8 cellular contexts compared by ENCODE assay signal in genomic region chr13:109786457-109787134, GRCh38. TPM values are rescaled to one million over a fixed set of nuclear protein-coding genes. Genes with fewer than 3 reads are reported as not detected.
DNase-seq lines count a peak whose midpoint lies in the region; ATAC-seq and TF ChIP-seq lines count a peak whose summit lies in the region.

A gene with protein sequence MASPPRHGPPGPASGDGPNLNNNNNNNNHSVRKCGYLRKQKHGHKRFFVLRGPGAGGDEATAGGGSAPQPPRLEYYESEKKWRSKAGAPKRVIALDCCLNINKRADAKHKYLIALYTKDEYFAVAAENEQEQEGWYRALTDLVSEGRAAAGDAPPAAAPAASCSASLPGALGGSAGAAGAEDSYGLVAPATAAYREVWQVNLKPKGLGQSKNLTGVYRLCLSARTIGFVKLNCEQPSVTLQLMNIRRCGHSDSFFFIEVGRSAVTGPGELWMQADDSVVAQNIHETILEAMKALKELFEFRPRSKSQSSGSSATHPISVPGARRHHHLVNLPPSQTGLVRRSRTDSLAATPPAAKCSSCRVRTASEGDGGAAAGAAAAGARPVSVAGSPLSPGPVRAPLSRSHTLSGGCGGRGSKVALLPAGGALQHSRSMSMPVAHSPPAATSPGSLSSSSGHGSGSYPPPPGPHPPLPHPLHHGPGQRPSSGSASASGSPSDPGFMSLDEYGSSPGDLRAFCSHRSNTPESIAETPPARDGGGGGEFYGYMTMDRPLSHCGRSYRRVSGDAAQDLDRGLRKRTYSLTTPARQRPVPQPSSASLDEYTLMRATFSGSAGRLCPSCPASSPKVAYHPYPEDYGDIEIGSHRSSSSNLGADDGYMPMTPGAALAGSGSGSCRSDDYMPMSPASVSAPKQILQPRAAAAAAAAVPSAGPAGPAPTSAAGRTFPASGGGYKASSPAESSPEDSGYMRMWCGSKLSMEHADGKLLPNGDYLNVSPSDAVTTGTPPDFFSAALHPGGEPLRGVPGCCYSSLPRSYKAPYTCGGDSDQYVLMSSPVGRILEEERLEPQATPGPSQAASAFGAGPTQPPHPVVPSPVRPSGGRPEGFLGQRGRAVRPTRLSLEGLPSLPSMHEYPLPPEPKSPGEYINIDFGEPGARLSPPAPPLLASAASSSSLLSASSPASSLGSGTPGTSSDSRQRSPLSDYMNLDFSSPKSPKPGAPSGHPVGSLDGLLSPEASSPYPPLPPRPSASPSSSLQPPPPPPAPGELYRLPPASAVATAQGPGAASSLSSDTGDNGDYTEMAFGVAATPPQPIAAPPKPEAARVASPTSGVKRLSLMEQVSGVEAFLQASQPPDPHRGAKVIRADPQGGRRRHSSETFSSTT (N-terminal part only) (minus strand): TSS chr13:109786583. CDS start chr13:109786053, 530 bp downstream.

- H3K4me3 Mint-ChIP-seq in endothelial cell (ENCODE audit: unreplicated experiment), result peak within 1 kb of the TSS; percentile 87

- TF ChIP-seq CTCF in endothelial cell (IDR thresholded peaks at IDR 0.05; ENCODE audit: unreplicated experiment), result no peak

- H3K36me3 Mint-ChIP-seq in endothelial cell (ENCODE audit: low read depth, unreplicated experiment), result no peaks in the 10 kb centered on the region

- H3K27ac Mint-ChIP-seq in endothelial cell (ENCODE audit: unreplicated experiment), result no peak within 1 kb of the TSS

- H3K9me3 Mint-ChIP-seq in endothelial cell (ENCODE audit: unreplicated experiment), result no peaks in the 10 kb centered on the region

- H3K27me3 Mint-ChIP-seq in endothelial cell (ENCODE audit: unreplicated experiment), result peaks cover 4% of the 10 kb centered on the region

- peak; percentile 72 for DNase-seq in COLO829 (ENCODE audit: low spot score)
- DNase-seq in HT1080 (ENCODE audit: low read depth), result peak; percentile 87
- peak; percentile 94 for DNase-seq in NOMO-1 treated with dmso at 0.1 percent for 144 hours (lab: John Stamatoyannopoulos, UW; ENCODE audit: unreplicated experiment)
- DNase-seq in activated CD8-positive, alpha-beta memory T cell treated with anti-CD3 and anti-CD28 coated beads, Interleukin-2, amount 50 U/mL, for 48 hours, result peak; percentile 91
- peak; percentile 87 for DNase-seq in endothelial cell (ENCODE audit: low spot score)
- peak; percentile 93 for DNase-seq in midbrain (lab: John Stamatoyannopoulos, UW)
- peak; percentile 79 to 86 for DNase-seq in stimulated activated CD8-positive, alpha-beta memory T cell treated with anti-CD3 and anti-CD28 coated beads, Interleukin-15, amount 100 ng/mL, for 4 hours (ENCODE audit: low read depth in 2 of 2)

- ATAC-seq in GM21381 (IDR thresholded peaks at IDR 0.05; ENCODE audit: unreplicated experiment), result peak; percentile 92

- peaks cover 1% of the 10 kb centered on the region for H3K4me1 Mint-ChIP-seq in endothelial cell (ENCODE audit: unreplicated experiment)

RNA-seq across cellular contexts. Expression of the gene that starts here (rescaled TPM):
- 3.2 and 5.0 TPM in 2 replicates for total RNA-seq in HT1080 (2014; rRNA removed; shearing (Covaris generic))
- polyA plus RNA-seq in HT1080 (2015; cell fraction: cytosol; rRNA removed), result 5.7 and 6.7 TPM in 2 replicates
- polyA plus RNA-seq in HT1080 (2015; cell fraction: nucleus; rRNA removed), result 8.0 and 9.0 TPM in 2 replicates
- 16.4 TPM for total RNA-seq in endothelial cell (ENCODE audit: unreplicated experiment)

Comparison
In these comparisons a context has a peak if more than half of its experiments do, and no peak if none do; other contexts are left out.
1. Peak in every context shown above with its lines: DNase-seq and ATAC-seq.